ENCODE assay signal across 12 cellular contexts in the genomic region with DNA sequence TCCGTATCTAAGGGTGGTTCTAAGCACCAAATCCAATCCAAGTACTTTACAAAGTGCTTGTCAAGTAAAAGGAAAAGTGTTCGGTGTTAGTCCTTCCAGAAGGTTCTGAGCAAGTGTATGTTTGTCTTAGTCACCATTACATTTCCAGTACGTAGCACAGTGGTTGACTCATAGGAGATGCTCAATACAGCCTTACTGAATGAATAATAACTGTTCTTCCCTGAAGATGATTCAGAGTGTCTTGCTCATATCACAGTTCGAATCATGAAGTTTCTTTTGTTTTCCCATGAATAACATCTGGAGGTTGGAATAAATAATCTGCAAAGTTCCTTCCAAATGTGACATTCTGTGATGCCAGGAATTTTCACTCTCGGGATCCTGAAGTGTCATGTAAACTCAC. TPM values are rescaled to one million over a fixed set of nuclear protein-coding genes. Genes with fewer than 3 reads are reported as not detected.
DNase-seq lines count a peak whose midpoint lies in the region; ATAC-seq, FAIRE-seq and TF ChIP-seq lines count a peak whose summit lies in the region.
"Had no signal": no experiment of that assay in that cellular context is flagged by ENCODE, and none has a peak within 500 bp of the region (broad histone marks: within the 10 kb centered on the region; RNA-seq: fewer than 3 reads in every experiment).

No MANE protein-coding gene starts in this region.

- DNase-seq in BJ (ENCODE audit: low read depth) (peak; percentile 93), IMR-90 (peak; percentile 98), bronchial epithelial cell (ENCODE audit: low read depth) (peak; percentile 99), mesothelial cell of epicardium (ENCODE audit: low spot score in 2 of 2, unreplicated experiment in 2 of 2) (no peak), prostate gland (ENCODE audit: low spot score) (no peak), cardiac septum (ENCODE audit: low spot score) (no peak), mucosa of descending colon (no peak)
- DNase-seq in activated CD4-positive, alpha-beta T cell treated with anti-CD3 and anti-CD28 coated beads, Interleukin-2, amount 50 U/mL, for 48 hours = no peak
- DNase-seq: activated effector memory CD4-positive, alpha-beta T cell treated with anti-CD3 and anti-CD28 coated beads, Interleukin-2, amount 50 U/mL, for 16 hours; NCI-H524; right cardiac atrium; T1000 had no signal

- H3K9me3 Mint-ChIP-seq in mesothelial cell of epicardium = peaks cover 11% of the 10 kb centered on the region

- WGBS in IMR-90 (ENCODE audit: extremely low coverage in 2 of 2, insufficient read length in 1 of 2), 2 experiments = no CpG with 5 or more reads among the region's 5 CpGs
- WGBS in prostate gland = 57% methylated on average over 5 of the region's 5 CpGs

- no peak for TF ChIP-seq RAD21 in IMR-90 (IDR thresholded peaks at IDR 0.05; ENCODE audit: low read length)

- H2BK5ac ChIP-seq in IMR-90 (ENCODE audit: low read depth, low read length, poor library complexity, severe bottlenecking) = peak overlapping the region; percentile 100

- no peak overlapping the region for H2AFZ ChIP-seq in IMR-90 (replicated peaks; ENCODE audit: low read length, poor library complexity)

- peak overlapping the region; percentile 95 for H3K18ac ChIP-seq in IMR-90 (ENCODE audit: low read depth, low read length)

- 0 out of 4 replicates have a peak, but pooled peaks cover 0 to 3% of the 10 kb centered on the region in 2 experiments for H3K79me1 ChIP-seq in IMR-90 (ENCODE audit: low read depth in 1 of 2, low read length in 2 of 2)

- TF ChIP-seq CTCF in BJ (IDR thresholded peaks at IDR 0.05; ENCODE audit: insufficient read depth, low read depth, low read length) (no peak), IMR-90 (conservative IDR thresholded peaks at IDR 0.05; ENCODE audit: low read depth, low read length) (no peak), bronchial epithelial cell (IDR thresholded peaks at IDR 0.05; ENCODE audit: insufficient read depth, low read length, severe bottlenecking) (no peak), mesothelial cell of epicardium (IDR thresholded peaks at IDR 0.05; ENCODE audit: unreplicated experiment) (no peak), prostate gland (IDR thresholded peaks at IDR 0.05) (no peak), mucosa of descending colon (IDR thresholded peaks at IDR 0.05) (no peak)

- H2BK15ac ChIP-seq in IMR-90 (ENCODE audit: low read depth, low read length) = peak overlapping the region; percentile 43; the same call in 2 of the 3 replicates

- no peak overlapping the region for H3K9ac ChIP-seq in IMR-90 (ENCODE audit: low read depth, low read length)

- peak overlapping the region; percentile 71 for H4K91ac ChIP-seq in IMR-90 (ENCODE audit: insufficient read depth, low read depth, low read length)

- H3K4me3 ChIP-seq in BJ (ENCODE audit: low read depth, low read length) = no peak overlapping the region
- H3K4me3 ChIP-seq in IMR-90 (ENCODE audit: insufficient read depth, low read depth, low read length) = no peak overlapping the region; the same call in 1 of the 2 replicates
- H3K4me3 ChIP-seq in bronchial epithelial cell (ENCODE audit: low read depth, low read length) = no peak overlapping the region
- no peak overlapping the region for H3K4me3 ChIP-seq in prostate gland
- no peak overlapping the region for H3K4me3 ChIP-seq in mucosa of descending colon

- peak overlapping the region; percentile 33; the same call in 1 of the 2 replicates for H2AK5ac ChIP-seq in IMR-90 (ENCODE audit: low read depth, low read length)

- peak overlapping the region; percentile 82; the same call in 1 of the 2 replicates for H4K5ac ChIP-seq in IMR-90 (ENCODE audit: low read depth, low read length)

- H3K9me1 ChIP-seq in IMR-90 (ENCODE audit: insufficient read depth, low read length) = peaks cover 3% of the 10 kb centered on the region; the same call in 1 of the 2 replicates

- H3K27me3 ChIP-seq in BJ (ENCODE audit: control insufficient read depth, insufficient read depth, low read length) = no peaks in the 10 kb centered on the region
- H3K27me3 ChIP-seq in IMR-90 (ENCODE audit: control insufficient read depth, insufficient read depth, low read length) = no peaks in the 10 kb centered on the region
- no peaks in the 10 kb centered on the region for H3K27me3 ChIP-seq in bronchial epithelial cell (ENCODE audit: control insufficient read depth, insufficient read depth, low read length)
- H3K27me3 ChIP-seq in prostate gland (replicated peaks; ENCODE audit: insufficient read depth) = no peaks in the 10 kb centered on the region

- TF ChIP-seq POLR2A in IMR-90 (IDR thresholded peaks at IDR 0.05; ENCODE audit: low read depth, low read length) (no peak), prostate gland (IDR thresholded peaks at IDR 0.05) (no peak)

- peak overlapping the region; percentile 94 for H2BK20ac ChIP-seq in IMR-90 (ENCODE audit: low read depth, low read length)

- in situ Hi-C loops in IMR-90 (cut with MboI; ENCODE audit: low sequenced_read_pairs) = no loop called here

- dilution Hi-C loops in IMR-90 (cut with HindIII; ENCODE audit: low sequenced_read_pairs, unreplicated experiment) = no loop called here

- no peak overlapping the region for H2AK9ac ChIP-seq in IMR-90 (replicated peaks; ENCODE audit: low read depth, low read length, poor library complexity)

- peak overlapping the region; percentile 79; the same call in 1 of the 2 replicates for H3K4ac ChIP-seq in IMR-90 (ENCODE audit: low read depth, low read length)

- H3K4me2 ChIP-seq in IMR-90 (ENCODE audit: low read depth, low read length) = peak overlapping the region; percentile 77; the same call in 1 of the 2 replicates

- no peaks in the 10 kb centered on the region for H3K27me3 Mint-ChIP-seq in mesothelial cell of epicardium (ENCODE audit: low read depth)

- H3K56ac ChIP-seq in IMR-90 (ENCODE audit: extremely low read depth, insufficient read depth, low read length) = peak overlapping the region; percentile 70; the same call in 1 of the 2 replicates

- H3K14ac ChIP-seq in IMR-90 (replicated peaks; ENCODE audit: low read depth, low read length) = peak overlapping the region; percentile 73; the same call in 1 of the 2 replicates

- peaks cover 3% of the 10 kb centered on the region; the same call in 1 of the 2 replicates for H3K9me3 ChIP-seq in IMR-90 (ENCODE audit: control insufficient read depth, insufficient read depth, low read length)
- no peaks in the 10 kb centered on the region for H3K9me3 ChIP-seq in prostate gland
- H3K9me3 ChIP-seq in mucosa of descending colon = no peaks in the 10 kb centered on the region

- H3K4me3 Mint-ChIP-seq in mesothelial cell of epicardium = no peak overlapping the region

- intact Hi-C loops in IMR-90 (cut with micrococcal nuclease) (no loop called here), prostate gland (cut with DNase I) (no loop called here), cardiac septum (cut with DNase I) (no loop called here), mucosa of descending colon (cut with DNase I, micrococcal nuclease) (no loop called here)

- FAIRE-seq in bronchial epithelial cell (lab: Jason Lieb, UNC) = no peak

- CTCF ChIA-PET in BJ (lab: Yijun Ruan, JAX) (no interaction called here), IMR-90 (lab: Yijun Ruan, JAX) (no interaction called here)

- POLR2A ChIA-PET in BJ (lab: Charles Lee) (no interaction called here), IMR-90 (lab: Charles Lee; ENCODE audit: unreplicated experiment) (no interaction called here)

- H4K8ac ChIP-seq in IMR-90 (ENCODE audit: low read depth in 2 of 2, low read length in 2 of 2) = peak overlapping the region in 1 of 2 experiments; percentile 70; a peak in 2 of 4 replicates

- H3K4me1 Mint-ChIP-seq in mesothelial cell of epicardium = peaks cover 28% of the 10 kb centered on the region

- peaks cover 8% of the 10 kb centered on the region for H3K4me1 ChIP-seq in IMR-90 (ENCODE audit: control insufficient read depth, insufficient read depth, low read length)
- H3K4me1 ChIP-seq in prostate gland (replicated peaks) = peaks cover 4% of the 10 kb centered on the region
- H3K4me1 ChIP-seq in mucosa of descending colon (ENCODE audit: low read depth) = no peaks in the 10 kb centered on the region

- H3K27ac ChIP-seq in IMR-90 (ENCODE audit: insufficient read depth, low read length) = peak overlapping the region; percentile 65; the same call in 1 of the 2 replicates
- H3K27ac ChIP-seq in prostate gland = no peak overlapping the region

- peak overlapping the region; percentile 85 for H2BK120ac ChIP-seq in IMR-90 (ENCODE audit: low read depth, low read length)

- no peaks in the 10 kb centered on the region for H3K36me3 ChIP-seq in BJ (ENCODE audit: control insufficient read depth, insufficient read depth, low read length)
- no peaks in the 10 kb centered on the region for H3K36me3 ChIP-seq in IMR-90 (ENCODE audit: control insufficient read depth, insufficient read depth, low read length)
- no peaks in the 10 kb centered on the region for H3K36me3 ChIP-seq in bronchial epithelial cell (ENCODE audit: control insufficient read depth, insufficient read depth, low read length)
- no peaks in the 10 kb centered on the region for H3K36me3 ChIP-seq in prostate gland
- H3K36me3 ChIP-seq in mucosa of descending colon (ENCODE audit: low read depth) = no peaks in the 10 kb centered on the region

- H4K20me1 ChIP-seq in IMR-90 (ENCODE audit: insufficient read depth, low read length) = no peaks in the 10 kb centered on the region

- peak overlapping the region; percentile 5 for H3K27ac Mint-ChIP-seq in mesothelial cell of epicardium

- H3K36me3 Mint-ChIP-seq in mesothelial cell of epicardium = no peaks in the 10 kb centered on the region

- H3K23ac ChIP-seq in IMR-90 (ENCODE audit: low read depth, low read length) = peak overlapping the region; percentile 70

- peak; percentile 93 for ATAC-seq in IMR-90 (ENCODE audit: low read depth)
- ATAC-seq in mucosa of descending colon = no peak
- ATAC-seq: right cardiac atrium had no signal

- no TSS peak for BruUV-seq in IMR-90 (replicated peaks; lab: Mats Ljungman, UMichigan)

TF ChIP-seq in IMR-90, 13 proteins besides CTCF, POLR2A, EP300 and RAD21 (continues in another document):
- TF ChIP-seq FOS (IDR thresholded peaks at IDR 0.05; ENCODE audit: low read depth, low read length) (peak; percentile 93), CHD1 (IDR thresholded peaks at IDR 0.05; ENCODE audit: low read depth, low read length) (0 out of 2 replicates have a peak, but pooled peaks have one; percentile 25), RCOR1 (IDR thresholded peaks at IDR 0.05; ENCODE audit: insufficient replicate concordance, low read length) (no peak), BHLHE40 (IDR thresholded peaks at IDR 0.05; ENCODE audit: low read depth, low read length) (peak; percentile 59; the same call in 1 of the 2 replicates)

RNA-seq across cellular contexts. Expression of a gene that starts 53.4 kb away (rescaled TPM):
- 7.7 and 8.4 TPM in 2 replicates for polyA plus RNA-seq in BJ (2011; rRNA removed)
- polyA minus RNA-seq in BJ (2011; rRNA and poly(A)+ RNA removed) = 4.1 and 7.2 TPM in 2 replicates
- 1.4 and 1.8 TPM in 2 replicates for total RNA-seq in IMR-90 (2012; rRNA removed)
- 1.5 and 1.9 TPM in 2 replicates for polyA plus RNA-seq in IMR-90 (2012; rRNA removed)
- polyA plus RNA-seq in IMR-90 (2012; cell fraction: cytosol; rRNA removed) = 1.6 and 2.5 TPM in 2 replicates
- 0.81 and 1.7 TPM in 2 replicates for polyA plus RNA-seq in IMR-90 (2012; cell fraction: nucleus; rRNA removed; ENCODE audit: low replicate concordance)
- total RNA-seq in bronchial epithelial cell = under 0.01 TPM in 1 of 2 replicates, not detected in the other
- total RNA-seq in mesothelial cell of epicardium = 19.9 to 24.1 TPM (median 22.1 TPM) in 3 replicates
- 1 to 10 TPM; 1.1 to 2.3 TPM for total RNA-seq in prostate gland
- 0.70 TPM for total RNA-seq in cardiac septum
- total RNA-seq in mucosa of descending colon = under 1 TPM in 1 of 3 donors, not detected in 2; 0.20 TPM

Comparison
In these comparisons a context has a peak if more than half of its experiments do, and no peak if none do; other contexts are left out.
1. DNase-seq: peak in BJ (single experiment), IMR-90 (single experiment) and bronchial epithelial cell (single experiment); none in mesothelial cell of epicardium (0 of 2), prostate gland (single experiment), cardiac septum (single experiment), activated CD4-positive, alpha-beta T cell treated with anti-CD3 and anti-CD28 coated beads, Interleukin-2, amount 50 U/mL, for 48 hours (0 of 2) and mucosa of descending colon (0 of 3).